14 cellular contexts compared by ENCODE assay signal in genomic region chr10:47040041-47040491, GRCh38.
DNase-seq lines count a peak whose midpoint lies in the region; ATAC-seq and TF ChIP-seq lines count a peak whose summit lies in the region.
"Had no signal": no experiment of that assay in that cellular context is flagged by ENCODE, and none has a peak within 500 bp of the region (broad histone marks: within the 10 kb centered on the region; RNA-seq: fewer than 3 reads in every experiment).

No MANE protein-coding gene starts in this region.

- no peaks in the 10 kb centered on the region for H3K36me3 Mint-ChIP-seq in nephron progenitor cell (ENCODE audit: low read depth)
- no peaks in the 10 kb centered on the region for H3K36me3 Mint-ChIP-seq in HFFc6 (ENCODE audit: low read depth)
- H3K36me3 Mint-ChIP-seq: CD4-positive, alpha-beta memory T cell had no signal

- H3K36me3 ChIP-seq in WERI-Rb-1 (no peaks in the 10 kb centered on the region), spleen (no peaks in the 10 kb centered on the region)

- TF ChIP-seq POLR2A in spleen (IDR thresholded peaks at IDR 0.05): no peak

- ATAC-seq in HG02759 (IDR thresholded peaks at IDR 0.05; ENCODE audit: unreplicated experiment) (no peak), HG02938 (IDR thresholded peaks at IDR 0.05; ENCODE audit: unreplicated experiment) (no peak)

- H3K4me1 ChIP-seq in spleen: no peaks in the 10 kb centered on the region

- H3K4me1 Mint-ChIP-seq in nephron progenitor cell: peaks cover 41% of the 10 kb centered on the region
- no peaks in the 10 kb centered on the region for H3K4me1 Mint-ChIP-seq in HFFc6 (ENCODE audit: low read depth)
- H3K4me1 Mint-ChIP-seq: CD4-positive, alpha-beta memory T cell had no signal

- peak; percentile 53 for DNase-seq in activated effector memory CD4-positive, alpha-beta T cell treated with anti-CD3 and anti-CD28 coated beads, Interleukin-2, amount 50 U/mL, for 16 hours
- DNase-seq in activated effector memory CD4-positive, alpha-beta T cell treated with Interleukin-2 at 50 U/mL for 16 hours: no peak
- DNase-seq in WERI-Rb-1: no peak
- no peak for DNase-seq in nephron progenitor cell
- DNase-seq in spleen: peak; percentile 67
- DNase-seq in HFFc6: no peak
- DNase-seq: 8988T, GM23248, NCI-H1092, NCI-H2227 treated with DMSO at 0.1 percent for 48 hours had no signal

- H3K9me3 ChIP-seq in WERI-Rb-1 (ENCODE audit: severe bottlenecking) (no peaks in the 10 kb centered on the region), spleen (no peaks in the 10 kb centered on the region)

- H3K9me3 Mint-ChIP-seq in nephron progenitor cell (no peaks in the 10 kb centered on the region), HFFc6 (no peaks in the 10 kb centered on the region)
- H3K9me3 Mint-ChIP-seq: CD4-positive, alpha-beta memory T cell had no signal

- H3K27me3 Mint-ChIP-seq in nephron progenitor cell (ENCODE audit: low read depth, poor library complexity): peaks cover 6% of the 10 kb centered on the region
- peaks cover 29% of the 10 kb centered on the region for H3K27me3 Mint-ChIP-seq in HFFc6 (ENCODE audit: insufficient read depth)
- H3K27me3 Mint-ChIP-seq: CD4-positive, alpha-beta memory T cell had no signal

- H3K27ac ChIP-seq in WERI-Rb-1: peak overlapping the region; percentile 82
- H3K27ac ChIP-seq in spleen: no peak overlapping the region
- H3K27ac ChIP-seq: GM23248, KMS-11 had no signal

- no peak overlapping the region for H3K4me3 ChIP-seq in WERI-Rb-1 (ENCODE audit: low read depth, low read length)
- H3K4me3 ChIP-seq in spleen: no peak overlapping the region
- H3K4me3 ChIP-seq: GM23248 had no signal

- H3K27me3 ChIP-seq in WERI-Rb-1 (ENCODE audit: insufficient read depth, low read depth, severe bottlenecking) (no peaks in the 10 kb centered on the region), spleen (replicated peaks in 1 of 7) (no peaks in the 10 kb centered on the region)

- H3K4me3 Mint-ChIP-seq in nephron progenitor cell (no peak overlapping the region), HFFc6 (no peak overlapping the region)
- H3K4me3 Mint-ChIP-seq: CD4-positive, alpha-beta memory T cell had no signal

- intact Hi-C loops in spleen (cut with DNase I; ENCODE audit: low total_unique reads): no loop called here

- TF ChIP-seq CTCF in WERI-Rb-1 (IDR thresholded peaks at IDR 0.05; ENCODE audit: low read depth, low read length) (no peak), nephron progenitor cell (IDR thresholded peaks at IDR 0.05) (no peak), spleen (IDR thresholded peaks at IDR 0.05 in 8 of 11, conservative IDR thresholded peaks at IDR 0.05 in 3 of 11) (no peak), HFFc6 (IDR thresholded peaks at IDR 0.05) (no peak)

- 84 to 94% (median 91%) methylated on average over 9 of the region's 9 CpGs for WGBS in spleen, 5 donors

- H3K27ac Mint-ChIP-seq in nephron progenitor cell: peak overlapping the region; percentile 51
- H3K27ac Mint-ChIP-seq in HFFc6: no peak overlapping the region
- H3K27ac Mint-ChIP-seq: CD4-positive, alpha-beta memory T cell had no signal

Comparison
In these comparisons a context has a peak if more than half of its experiments do, and no peak if none do; other contexts are left out.
1. DNase-seq: peak in activated effector memory CD4-positive, alpha-beta T cell treated with anti-CD3 and anti-CD28 coated beads, Interleukin-2, amount 50 U/mL, for 16 hours (single experiment) and spleen (single experiment); none in activated effector memory CD4-positive, alpha-beta T cell treated with Interleukin-2 at 50 U/mL for 16 hours (single experiment), WERI-Rb-1 (single experiment), nephron progenitor cell (single experiment) and HFFc6 (single experiment).